Comparison of ENCODE assay signal across 7 cellular contexts in the genomic region with DNA sequence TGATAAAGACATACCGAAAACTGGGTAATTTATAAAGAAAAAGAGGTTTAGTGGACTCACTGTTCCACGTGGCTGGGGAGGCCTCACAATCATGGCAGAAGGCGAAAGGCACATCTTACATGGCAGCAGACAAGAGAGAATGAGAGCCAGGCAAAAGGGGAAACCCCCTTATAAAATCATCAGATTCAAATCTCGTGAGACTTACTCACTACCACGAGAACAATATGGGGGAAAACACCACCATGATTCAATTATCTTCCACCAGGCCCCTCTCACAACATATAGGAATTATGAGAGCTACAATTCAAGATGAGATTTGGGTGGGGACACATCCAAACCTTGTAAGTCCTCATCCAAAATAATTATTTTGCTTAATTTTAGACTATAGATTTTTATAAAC. TPM values are rescaled to one million over a fixed set of nuclear protein-coding genes. Genes with fewer than 3 reads are reported as not detected.
A peak's percentile ranks its signal among the peaks of the same experiment; 100 is the strongest.
DNase-seq lines count a peak whose midpoint lies in the region; ATAC-seq, FAIRE-seq and TF ChIP-seq lines count a peak whose summit lies in the region.
"Not testable (repeated sequence)": the region's sequence is repeated elsewhere in the genome, so short reads cannot be mapped to it uniquely, and the experiment has no call there.

No MANE protein-coding gene starts in this region.

- H4K91ac ChIP-seq in IMR-90 (ENCODE audit: insufficient read depth, low read depth, low read length) = not testable (repeated sequence)

- H3K4me2 ChIP-seq in IMR-90 (ENCODE audit: low read depth, low read length); astrocyte (ENCODE audit: low read length); osteoblast (ENCODE audit: insufficient read depth, low read length): not testable (repeated sequence)

- H2BK20ac ChIP-seq in IMR-90 (ENCODE audit: low read depth, low read length) = not testable (repeated sequence)

- H4K20me1 ChIP-seq in IMR-90 (ENCODE audit: insufficient read depth, low read length); astrocyte (ENCODE audit: insufficient read depth, low read length); osteoblast (ENCODE audit: insufficient read depth, low read length): not testable (repeated sequence)

- DNase-seq in ELR (ENCODE audit: low read depth) = peak; percentile 41
- DNase-seq in IMR-90 = peak; percentile 17
- not testable (repeated sequence) for DNase-seq in RWPE2 (ENCODE audit: low spot score); astrocyte (ENCODE audit: low read depth); epithelial cell of prostate (ENCODE audit: low read depth, low spot score); osteoblast (ENCODE audit: insufficient read length, low spot score, missing footprints)
- peak; percentile 4 for DNase-seq in activated CD8-positive, alpha-beta T cell treated with anti-CD3 and anti-CD28 coated beads for 36 hours

- not testable (repeated sequence) for H3K4me1 ChIP-seq in IMR-90 (ENCODE audit: control insufficient read depth, insufficient read depth, low read length)
- H3K4me1 ChIP-seq in RWPE2 (ENCODE audit: insufficient read depth, poor library complexity, severe bottlenecking) (peaks cover 46% of the 10 kb centered on the region), astrocyte (ENCODE audit: insufficient read depth, low read length) (peaks cover 18% of the 10 kb centered on the region), osteoblast (ENCODE audit: insufficient read depth, low read length) (peaks cover 22% of the 10 kb centered on the region)

- not testable (repeated sequence) for H3K4me3 ChIP-seq in IMR-90 (ENCODE audit: insufficient read depth, low read depth, low read length); RWPE2 (ENCODE audit: severe bottlenecking); astrocyte (ENCODE audit: insufficient read depth, low read depth, low read length); osteoblast (ENCODE audit: insufficient read depth, low read length)

- H3K4me1 Mint-ChIP-seq in activated CD8-positive, alpha-beta T cell treated with anti-CD3 and anti-CD28 coated beads for 36 hours (ENCODE audit: low read depth) = peaks cover 12% of the 10 kb centered on the region
- H3K4me1 Mint-ChIP-seq in astrocyte (ENCODE audit: low read depth, unreplicated experiment) = peaks cover 24% of the 10 kb centered on the region

- not testable (repeated sequence) for H3K9me1 ChIP-seq in IMR-90 (ENCODE audit: insufficient read depth, low read length)

- not testable (repeated sequence) for H3K27ac ChIP-seq in IMR-90 (ENCODE audit: insufficient read depth, low read length)
- peak overlapping the region; percentile 65 for H3K27ac ChIP-seq in RWPE2 (ENCODE audit: poor library complexity, severe bottlenecking)
- H3K27ac ChIP-seq in astrocyte (ENCODE audit: low read depth, low read length) = peak overlapping the region; percentile 59
- H3K27ac ChIP-seq in epithelial cell of prostate = peak overlapping the region; percentile 61
- H3K27ac ChIP-seq in osteoblast (ENCODE audit: low read depth, low read length) = peak overlapping the region; percentile 82

- ATAC-seq in IMR-90 (ENCODE audit: low read depth); RWPE2 (ENCODE audit: low read depth); activated CD8-positive, alpha-beta T cell treated with anti-CD3 and anti-CD28 coated beads for 36 hours: not testable (repeated sequence)

- dilution Hi-C loops in IMR-90 (cut with HindIII; ENCODE audit: low sequenced_read_pairs, unreplicated experiment) = not testable (repeated sequence)

- not testable (repeated sequence) for H3K23ac ChIP-seq in IMR-90 (ENCODE audit: low read depth, low read length)

- H3K27ac Mint-ChIP-seq in activated CD8-positive, alpha-beta T cell treated with anti-CD3 and anti-CD28 coated beads for 36 hours; astrocyte (ENCODE audit: unreplicated experiment): not testable (repeated sequence)

- H2BK15ac ChIP-seq in IMR-90 (ENCODE audit: low read depth, low read length) = not testable (repeated sequence)

- intact Hi-C loops in IMR-90 (cut with micrococcal nuclease); activated CD8-positive, alpha-beta T cell treated with anti-CD3 and anti-CD28 coated beads for 36 hours (cut with micrococcal nuclease): not testable (repeated sequence)

- not testable (repeated sequence) for H2AFZ ChIP-seq in IMR-90 (replicated peaks; ENCODE audit: low read length, poor library complexity); astrocyte (ENCODE audit: low read depth, low read length); osteoblast (ENCODE audit: low read length)

- H3K27me3 Mint-ChIP-seq in activated CD8-positive, alpha-beta T cell treated with anti-CD3 and anti-CD28 coated beads for 36 hours; astrocyte (ENCODE audit: low read depth, unreplicated experiment): not testable (repeated sequence)

- in situ Hi-C loops in IMR-90 (cut with MboI; ENCODE audit: low sequenced_read_pairs) = not testable (repeated sequence)

- H2BK120ac ChIP-seq in IMR-90 (ENCODE audit: low read depth, low read length) = not testable (repeated sequence)

- TF ChIP-seq POLR2A in IMR-90 (IDR thresholded peaks at IDR 0.05; ENCODE audit: low read depth, low read length) = not testable (repeated sequence)

- H3K18ac ChIP-seq in IMR-90 (ENCODE audit: low read depth, low read length) = not testable (repeated sequence)

- H3K4me3 Mint-ChIP-seq in activated CD8-positive, alpha-beta T cell treated with anti-CD3 and anti-CD28 coated beads for 36 hours; astrocyte (ENCODE audit: unreplicated experiment): not testable (repeated sequence)

- not testable (repeated sequence) for H3K79me1 ChIP-seq in IMR-90 (ENCODE audit: low read depth in 1 of 2, low read length in 2 of 2)

- H3K9me3 Mint-ChIP-seq in activated CD8-positive, alpha-beta T cell treated with anti-CD3 and anti-CD28 coated beads for 36 hours; astrocyte (ENCODE audit: unreplicated experiment): not testable (repeated sequence)

- FAIRE-seq in astrocyte (lab: Jason Lieb, UNC) = not testable (repeated sequence)

- not testable (repeated sequence) for H3K56ac ChIP-seq in IMR-90 (ENCODE audit: extremely low read depth, insufficient read depth, low read length)

- not testable (repeated sequence) for H3K36me3 Mint-ChIP-seq in activated CD8-positive, alpha-beta T cell treated with anti-CD3 and anti-CD28 coated beads for 36 hours (ENCODE audit: low read depth); astrocyte (ENCODE audit: low read depth, unreplicated experiment)

- H4K8ac ChIP-seq in IMR-90 (ENCODE audit: low read depth in 2 of 2, low read length in 2 of 2) = not testable (repeated sequence)

- H3K9ac ChIP-seq in IMR-90 (ENCODE audit: low read depth, low read length); astrocyte (ENCODE audit: low read length): not testable (repeated sequence)

- not testable (repeated sequence) for H3K14ac ChIP-seq in IMR-90 (replicated peaks; ENCODE audit: low read depth, low read length)

- H3K4ac ChIP-seq in IMR-90 (ENCODE audit: low read depth, low read length) = not testable (repeated sequence)

- TF ChIP-seq RAD21 in IMR-90 (IDR thresholded peaks at IDR 0.05; ENCODE audit: low read length) = not testable (repeated sequence)

- not testable (repeated sequence) for H3K27me3 ChIP-seq in IMR-90 (ENCODE audit: control insufficient read depth, insufficient read depth, low read length); RWPE2 (ENCODE audit: insufficient read depth, poor library complexity, severe bottlenecking); astrocyte (ENCODE audit: insufficient read depth, low read length); osteoblast (ENCODE audit: insufficient read depth, low read length)

- peak overlapping the region; percentile 92 for H2BK5ac ChIP-seq in IMR-90 (ENCODE audit: low read depth, low read length, poor library complexity, severe bottlenecking)

- H3K9me3 ChIP-seq in IMR-90 (ENCODE audit: control insufficient read depth, insufficient read depth, low read length); RWPE2 (ENCODE audit: severe bottlenecking); astrocyte (ENCODE audit: insufficient read depth, low read depth, low read length); osteoblast (ENCODE audit: low read depth, low read length): not testable (repeated sequence)

- TF ChIP-seq CTCF in IMR-90 (conservative IDR thresholded peaks at IDR 0.05; ENCODE audit: low read depth, low read length); RWPE2 (IDR thresholded peaks at IDR 0.05; ENCODE audit: poor library complexity, severe bottlenecking); activated CD8-positive, alpha-beta T cell treated with anti-CD3 and anti-CD28 coated beads for 36 hours (IDR thresholded peaks at IDR 0.05); astrocyte (IDR thresholded peaks at IDR 0.05; ENCODE audit: insufficient read depth, low read depth, low read length); osteoblast (IDR thresholded peaks at IDR 0.05; ENCODE audit: extremely low read depth, low read depth, low read length): not testable (repeated sequence)

- POLR2A ChIA-PET in IMR-90 (lab: Charles Lee; ENCODE audit: unreplicated experiment) = not testable (repeated sequence)
- POLR2A ChIA-PET in activated CD8-positive, alpha-beta T cell treated with anti-CD3 and anti-CD28 coated beads for 36 hours (lab: Charles Lee) = interaction anchor here (1.0 kb wide), 1 partner anchor 15 kb away, joined by 4 read pairs; no protein-coding TSS in a partner anchor

- not testable (repeated sequence) for H2AK5ac ChIP-seq in IMR-90 (ENCODE audit: low read depth, low read length)

- not testable (repeated sequence) for H3K79me2 ChIP-seq in astrocyte (ENCODE audit: insufficient read depth, low read length); osteoblast (ENCODE audit: insufficient read depth, low read length)

- H2AK9ac ChIP-seq in IMR-90 (replicated peaks; ENCODE audit: low read depth, low read length, poor library complexity) = not testable (repeated sequence)

- WGBS in IMR-90 (ENCODE audit: extremely low coverage in 2 of 2, insufficient read length in 1 of 2), 2 experiments = no CpG with 5 or more reads among the region's 5 CpGs

- BruUV-seq in IMR-90 (replicated peaks; lab: Mats Ljungman, UMichigan) = not testable (repeated sequence)

- CTCF ChIA-PET in IMR-90 (lab: Yijun Ruan, JAX) = interaction anchor here (0.8 kb wide), 1 partner anchor 122 kb away, joined by 3 read pairs; no protein-coding TSS in a partner anchor
- CTCF ChIA-PET in activated CD8-positive, alpha-beta T cell treated with anti-CD3 and anti-CD28 coated beads for 36 hours (lab: Charles Lee) = not testable (repeated sequence)

- H3K36me3 ChIP-seq in IMR-90 (ENCODE audit: control insufficient read depth, insufficient read depth, low read length); RWPE2 (ENCODE audit: low read depth); astrocyte (ENCODE audit: insufficient read depth, low read length); osteoblast (ENCODE audit: insufficient read depth, low read length): not testable (repeated sequence)

- not testable (repeated sequence) for H4K5ac ChIP-seq in IMR-90 (ENCODE audit: low read depth, low read length)

RNA-seq across cellular contexts. Expression of gene ERBIN, which starts 54.6 kb away (rescaled TPM):
- total RNA-seq in IMR-90 (2012; rRNA removed) = 70.1 and 107 TPM in 2 replicates
- 23.5 and 25.8 TPM in 2 replicates for polyA plus RNA-seq in IMR-90 (2012; rRNA removed)
- 2.3 and 2.5 TPM in 2 replicates for polyA plus RNA-seq in IMR-90 (2012; cell fraction: cytosol; rRNA removed)
- polyA plus RNA-seq in IMR-90 (2012; cell fraction: nucleus; rRNA removed; ENCODE audit: low replicate concordance) = 2.7 and 29.1 TPM in 2 replicates
- total RNA-seq in activated CD8-positive, alpha-beta T cell treated with anti-CD3 and anti-CD28 coated beads for 36 hours = 10 to 100 TPM; 35.1 to 38.3 TPM
- total RNA-seq in astrocyte = 80.8 and 83.4 TPM in 2 replicates
- 189 and 199 TPM in 2 replicates for total RNA-seq in osteoblast
